1 cellular context compared by ENCODE assay signal in the genomic region with DNA sequence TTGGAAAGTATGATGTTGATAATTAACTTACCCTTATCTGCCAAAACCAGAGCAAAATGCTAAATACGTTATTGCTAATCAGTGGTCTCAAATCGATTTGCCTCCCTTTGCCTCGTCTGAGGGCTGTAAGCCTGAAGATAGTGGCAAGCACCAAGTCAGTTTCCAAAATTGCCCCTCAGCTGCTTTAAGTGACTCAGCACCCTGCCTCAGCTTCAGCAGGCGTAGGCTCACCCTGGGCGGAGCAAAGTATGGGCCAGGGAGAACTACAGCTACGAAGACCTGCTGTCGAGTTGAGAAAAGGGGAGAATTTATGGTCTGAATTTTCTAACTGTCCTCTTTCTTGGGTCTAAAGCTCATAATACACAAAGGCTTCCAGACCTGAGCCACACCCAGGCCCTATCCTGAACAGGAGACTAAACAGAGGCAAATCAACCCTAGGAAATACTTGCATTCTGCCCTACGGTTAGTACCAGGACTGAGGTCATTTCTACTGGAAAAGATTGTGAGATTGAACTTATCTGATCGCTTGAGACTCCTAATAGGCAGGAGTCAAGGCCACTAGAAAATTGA.
TF ChIP-seq lines count a peak whose summit lies in the region.

No MANE protein-coding gene starts in this region.

TF ChIP-seq in K562, 482 proteins besides CTCF, POLR2A, EP300 and RAD21 (continued from another document and continues in another):
- TF ChIP-seq TBL1XR1 (IDR thresholded peaks at IDR 0.05; ENCODE audit: low read length in 2 of 2): peak in 1 of 2 experiments; percentile 86; a peak in 2 of 4 replicates
- TF ChIP-seq CCNT2 (IDR thresholded peaks at IDR 0.05; ENCODE audit: borderline replicate concordance, extremely low read depth, insufficient read length, low read depth, low read length): peak; percentile 51
- TF ChIP-seq ZBED1 (IDR thresholded peaks at IDR 0.05): no peak
- TF ChIP-seq ZNF134 (CRISPR knock-in tag; conservative IDR thresholded peaks at IDR 0.05): no peak
- TF ChIP-seq NFE2 (IDR thresholded peaks at IDR 0.05; ENCODE audit: low read depth): peak; percentile 99
- TF ChIP-seq, protein P1, sequence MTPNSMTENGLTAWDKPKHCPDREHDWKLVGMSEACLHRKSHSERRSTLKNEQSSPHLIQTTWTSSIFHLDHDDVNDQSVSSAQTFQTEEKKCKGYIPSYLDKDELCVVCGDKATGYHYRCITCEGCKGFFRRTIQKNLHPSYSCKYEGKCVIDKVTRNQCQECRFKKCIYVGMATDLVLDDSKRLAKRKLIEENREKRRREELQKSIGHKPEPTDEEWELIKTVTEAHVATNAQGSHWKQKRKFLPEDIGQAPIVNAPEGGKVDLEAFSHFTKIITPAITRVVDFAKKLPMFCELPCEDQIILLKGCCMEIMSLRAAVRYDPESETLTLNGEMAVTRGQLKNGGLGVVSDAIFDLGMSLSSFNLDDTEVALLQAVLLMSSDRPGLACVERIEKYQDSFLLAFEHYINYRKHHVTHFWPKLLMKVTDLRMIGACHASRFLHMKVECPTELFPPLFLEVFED (CRISPR knock-in tag; conservative IDR thresholded peaks at IDR 0.05): no peak
- TF ChIP-seq BCOR (IDR thresholded peaks at IDR 0.05): peak; percentile 45; the same call in 1 of the 2 replicates
- peak; percentile 88 for TF ChIP-seq STAT5A (IDR thresholded peaks at IDR 0.05; ENCODE audit: borderline replicate concordance, low read length)
- TF ChIP-seq ZNF551 (CRISPR knock-in tag; IDR thresholded peaks at IDR 0.05): no peak
- no peak for TF ChIP-seq SMAD2 (IDR thresholded peaks at IDR 0.05; ENCODE audit: low read depth, low read length)
- TF ChIP-seq, protein P2, sequence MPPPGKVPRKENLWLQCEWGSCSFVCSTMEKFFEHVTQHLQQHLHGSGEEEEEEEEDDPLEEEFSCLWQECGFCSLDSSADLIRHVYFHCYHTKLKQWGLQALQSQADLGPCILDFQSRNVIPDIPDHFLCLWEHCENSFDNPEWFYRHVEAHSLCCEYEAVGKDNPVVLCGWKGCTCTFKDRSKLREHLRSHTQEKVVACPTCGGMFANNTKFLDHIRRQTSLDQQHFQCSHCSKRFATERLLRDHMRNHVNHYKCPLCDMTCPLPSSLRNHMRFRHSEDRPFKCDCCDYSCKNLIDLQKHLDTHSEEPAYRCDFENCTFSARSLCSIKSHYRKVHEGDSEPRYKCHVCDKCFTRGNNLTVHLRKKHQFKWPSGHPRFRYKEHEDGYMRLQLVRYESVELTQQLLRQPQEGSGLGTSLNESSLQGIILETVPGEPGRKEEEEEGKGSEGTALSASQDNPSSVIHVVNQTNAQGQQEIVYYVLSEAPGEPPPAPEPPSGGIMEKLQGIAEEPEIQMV (tag; conservative IDR thresholded peaks at IDR 0.05; ENCODE audit: low read depth): no peak
- TF ChIP-seq NR2C1 (IDR thresholded peaks at IDR 0.05): no peak; the same call in 1 of the 2 replicates
- no peak for TF ChIP-seq NR2C1 (tag; IDR thresholded peaks at IDR 0.05)
- TF ChIP-seq SAP30 (IDR thresholded peaks at IDR 0.05; ENCODE audit: borderline replicate concordance, insufficient read depth, low read depth, low read length, poor library complexity, severe bottlenecking): no peak
- TF ChIP-seq, protein P3, sequence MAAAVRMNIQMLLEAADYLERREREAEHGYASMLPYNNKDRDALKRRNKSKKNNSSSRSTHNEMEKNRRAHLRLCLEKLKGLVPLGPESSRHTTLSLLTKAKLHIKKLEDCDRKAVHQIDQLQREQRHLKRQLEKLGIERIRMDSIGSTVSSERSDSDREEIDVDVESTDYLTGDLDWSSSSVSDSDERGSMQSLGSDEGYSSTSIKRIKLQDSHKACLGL (CRISPR knock-in tag; IDR thresholded peaks at IDR 0.05; ENCODE audit: borderline replicate concordance, poor library complexity, severe bottlenecking): no peak
- peak; percentile 84 for TF ChIP-seq RNF2 (IDR thresholded peaks at IDR 0.05)
- no peak for TF ChIP-seq ZSCAN29 (IDR thresholded peaks at IDR 0.05)
- 0 out of 2 replicates have a peak, but pooled peaks have one; percentile 23 for TF ChIP-seq CGGBP1 (CRISPR knock-in tag; IDR thresholded peaks at IDR 0.05)
- TF ChIP-seq, protein P4, sequence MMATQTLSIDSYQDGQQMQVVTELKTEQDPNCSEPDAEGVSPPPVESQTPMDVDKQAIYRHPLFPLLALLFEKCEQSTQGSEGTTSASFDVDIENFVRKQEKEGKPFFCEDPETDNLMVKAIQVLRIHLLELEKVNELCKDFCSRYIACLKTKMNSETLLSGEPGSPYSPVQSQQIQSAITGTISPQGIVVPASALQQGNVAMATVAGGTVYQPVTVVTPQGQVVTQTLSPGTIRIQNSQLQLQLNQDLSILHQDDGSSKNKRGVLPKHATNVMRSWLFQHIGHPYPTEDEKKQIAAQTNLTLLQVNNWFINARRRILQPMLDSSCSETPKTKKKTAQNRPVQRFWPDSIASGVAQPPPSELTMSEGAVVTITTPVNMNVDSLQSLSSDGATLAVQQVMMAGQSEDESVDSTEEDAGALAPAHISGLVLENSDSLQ (IDR thresholded peaks at IDR 0.05): peak; percentile 84
- TF ChIP-seq ATF1 (CRISPR knock-in tag; IDR thresholded peaks at IDR 0.05): no peak
- TF ChIP-seq ATF1 (tag; IDR thresholded peaks at IDR 0.05): peak; percentile 77
- peak; percentile 97 for TF ChIP-seq DPF2 (IDR thresholded peaks at IDR 0.05)
- TF ChIP-seq GATAD2A (IDR thresholded peaks at IDR 0.05): peak; percentile 97
- TF ChIP-seq NFYB (IDR thresholded peaks at IDR 0.05; ENCODE audit: extremely low read depth, insufficient read length): no peak
- TF ChIP-seq PHF21A (IDR thresholded peaks at IDR 0.05; ENCODE audit: borderline replicate concordance, low read depth): no peak
- TF ChIP-seq, protein P5, sequence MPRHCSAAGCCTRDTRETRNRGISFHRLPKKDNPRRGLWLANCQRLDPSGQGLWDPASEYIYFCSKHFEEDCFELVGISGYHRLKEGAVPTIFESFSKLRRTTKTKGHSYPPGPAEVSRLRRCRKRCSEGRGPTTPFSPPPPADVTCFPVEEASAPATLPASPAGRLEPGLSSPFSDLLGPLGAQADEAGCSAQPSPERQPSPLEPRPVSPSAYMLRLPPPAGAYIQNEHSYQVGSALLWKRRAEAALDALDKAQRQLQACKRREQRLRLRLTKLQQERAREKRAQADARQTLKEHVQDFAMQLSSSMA (CRISPR knock-in tag; IDR thresholded peaks at IDR 0.05): no peak
- no peak for TF ChIP-seq SRSF7 (optimal IDR thresholded peaks at IDR 0.05; ENCODE audit: low read depth, low read length)
- TF ChIP-seq TCF3 (CRISPR knock-in tag; IDR thresholded peaks at IDR 0.05): peak; percentile 95
- TF ChIP-seq, protein P6, sequence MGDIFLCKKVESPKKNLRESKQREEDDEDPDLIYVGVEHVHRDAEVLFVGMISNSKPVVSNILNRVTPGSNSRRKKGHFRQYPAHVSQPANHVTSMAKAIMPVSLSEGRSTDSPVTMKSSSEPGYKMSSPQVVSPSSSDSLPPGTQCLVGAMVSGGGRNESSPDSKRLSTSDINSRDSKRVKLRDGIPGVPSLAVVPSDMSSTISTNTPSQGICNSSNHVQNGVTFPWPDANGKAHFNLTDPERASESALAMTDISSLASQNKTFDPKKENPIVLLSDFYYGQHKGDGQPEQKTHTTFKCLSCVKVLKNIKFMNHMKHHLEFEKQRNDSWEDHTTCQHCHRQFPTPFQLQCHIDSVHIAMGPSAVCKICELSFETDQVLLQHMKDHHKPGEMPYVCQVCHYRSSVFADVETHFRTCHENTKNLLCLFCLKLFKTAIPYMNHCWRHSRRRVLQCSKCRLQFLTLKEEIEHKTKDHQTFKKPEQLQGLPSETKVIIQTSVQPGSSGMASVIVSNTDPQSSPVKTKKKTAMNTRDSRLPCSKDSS (IDR thresholded peaks at IDR 0.05; ENCODE audit: low read depth, partially characterized antibody): no peak
- TF ChIP-seq PCBP2 (IDR thresholded peaks at IDR 0.05; ENCODE audit: low read depth, low read length, poor library complexity, severe bottlenecking): no peak
- TF ChIP-seq ETV6 (IDR thresholded peaks at IDR 0.05; ENCODE audit: borderline replicate concordance in 1 of 2, low read depth in 2 of 2, low read length in 1 of 2): no peak
- no peak for TF ChIP-seq ETV6 (CRISPR knock-in tag; IDR thresholded peaks at IDR 0.05; ENCODE audit: borderline replicate concordance)
- no peak for TF ChIP-seq ZNF561 (CRISPR knock-in tag; conservative IDR thresholded peaks at IDR 0.05)
- peak; percentile 79 for TF ChIP-seq ZNF592 (IDR thresholded peaks at IDR 0.05)
- no peak for TF ChIP-seq NUFIP1 (IDR thresholded peaks at IDR 0.05; ENCODE audit: partially characterized antibody)
- no peak for TF ChIP-seq HSF4 (CRISPR knock-in tag; IDR thresholded peaks at IDR 0.05; ENCODE audit: borderline replicate concordance)
- no peak for TF ChIP-seq ZNF75A (CRISPR knock-in tag; IDR thresholded peaks at IDR 0.05)
- TF ChIP-seq, protein P7, sequence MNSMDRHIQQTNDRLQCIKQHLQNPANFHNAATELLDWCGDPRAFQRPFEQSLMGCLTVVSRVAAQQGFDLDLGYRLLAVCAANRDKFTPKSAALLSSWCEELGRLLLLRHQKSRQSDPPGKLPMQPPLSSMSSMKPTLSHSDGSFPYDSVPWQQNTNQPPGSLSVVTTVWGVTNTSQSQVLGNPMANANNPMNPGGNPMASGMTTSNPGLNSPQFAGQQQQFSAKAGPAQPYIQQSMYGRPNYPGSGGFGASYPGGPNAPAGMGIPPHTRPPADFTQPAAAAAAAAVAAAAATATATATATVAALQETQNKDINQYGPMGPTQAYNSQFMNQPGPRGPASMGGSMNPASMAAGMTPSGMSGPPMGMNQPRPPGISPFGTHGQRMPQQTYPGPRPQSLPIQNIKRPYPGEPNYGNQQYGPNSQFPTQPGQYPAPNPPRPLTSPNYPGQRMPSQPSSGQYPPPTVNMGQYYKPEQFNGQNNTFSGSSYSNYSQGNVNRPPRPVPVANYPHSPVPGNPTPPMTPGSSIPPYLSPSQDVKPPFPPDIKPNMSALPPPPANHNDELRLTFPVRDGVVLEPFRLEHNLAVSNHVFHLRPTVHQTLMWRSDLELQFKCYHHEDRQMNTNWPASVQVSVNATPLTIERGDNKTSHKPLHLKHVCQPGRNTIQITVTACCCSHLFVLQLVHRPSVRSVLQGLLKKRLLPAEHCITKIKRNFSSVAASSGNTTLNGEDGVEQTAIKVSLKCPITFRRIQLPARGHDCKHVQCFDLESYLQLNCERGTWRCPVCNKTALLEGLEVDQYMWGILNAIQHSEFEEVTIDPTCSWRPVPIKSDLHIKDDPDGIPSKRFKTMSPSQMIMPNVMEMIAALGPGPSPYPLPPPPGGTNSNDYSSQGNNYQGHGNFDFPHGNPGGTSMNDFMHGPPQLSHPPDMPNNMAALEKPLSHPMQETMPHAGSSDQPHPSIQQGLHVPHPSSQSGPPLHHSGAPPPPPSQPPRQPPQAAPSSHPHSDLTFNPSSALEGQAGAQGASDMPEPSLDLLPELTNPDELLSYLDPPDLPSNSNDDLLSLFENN (IDR thresholded peaks at IDR 0.05; ENCODE audit: low read depth in 2 of 2, low read length in 2 of 2): peak in 1 of 2 experiments; percentile 71; a peak in 2 of 4 replicates
- TF ChIP-seq ZBTB12 (CRISPR knock-in tag; IDR thresholded peaks at IDR 0.05): no peak
- TF ChIP-seq RHOXF2B (CRISPR knock-in tag; conservative IDR thresholded peaks at IDR 0.05): no peak
- TF ChIP-seq POLR2AphosphoS5 (IDR thresholded peaks at IDR 0.05; ENCODE audit: control insufficient read depth, insufficient read depth, low read depth, low read length): peak; percentile 90
- peak in 1 of 2 experiments; percentile 85; a peak in 3 of 4 replicates for TF ChIP-seq HDAC1 (IDR thresholded peaks at IDR 0.05)
- TF ChIP-seq, protein P8, sequence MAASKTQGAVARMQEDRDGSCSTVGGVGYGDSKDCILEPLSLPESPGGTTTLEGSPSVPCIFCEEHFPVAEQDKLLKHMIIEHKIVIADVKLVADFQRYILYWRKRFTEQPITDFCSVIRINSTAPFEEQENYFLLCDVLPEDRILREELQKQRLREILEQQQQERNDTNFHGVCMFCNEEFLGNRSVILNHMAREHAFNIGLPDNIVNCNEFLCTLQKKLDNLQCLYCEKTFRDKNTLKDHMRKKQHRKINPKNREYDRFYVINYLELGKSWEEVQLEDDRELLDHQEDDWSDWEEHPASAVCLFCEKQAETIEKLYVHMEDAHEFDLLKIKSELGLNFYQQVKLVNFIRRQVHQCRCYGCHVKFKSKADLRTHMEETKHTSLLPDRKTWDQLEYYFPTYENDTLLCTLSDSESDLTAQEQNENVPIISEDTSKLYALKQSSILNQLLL (CRISPR knock-in tag; IDR thresholded peaks at IDR 0.05; ENCODE audit: borderline replicate concordance): no peak
